In the genomic region with DNA sequence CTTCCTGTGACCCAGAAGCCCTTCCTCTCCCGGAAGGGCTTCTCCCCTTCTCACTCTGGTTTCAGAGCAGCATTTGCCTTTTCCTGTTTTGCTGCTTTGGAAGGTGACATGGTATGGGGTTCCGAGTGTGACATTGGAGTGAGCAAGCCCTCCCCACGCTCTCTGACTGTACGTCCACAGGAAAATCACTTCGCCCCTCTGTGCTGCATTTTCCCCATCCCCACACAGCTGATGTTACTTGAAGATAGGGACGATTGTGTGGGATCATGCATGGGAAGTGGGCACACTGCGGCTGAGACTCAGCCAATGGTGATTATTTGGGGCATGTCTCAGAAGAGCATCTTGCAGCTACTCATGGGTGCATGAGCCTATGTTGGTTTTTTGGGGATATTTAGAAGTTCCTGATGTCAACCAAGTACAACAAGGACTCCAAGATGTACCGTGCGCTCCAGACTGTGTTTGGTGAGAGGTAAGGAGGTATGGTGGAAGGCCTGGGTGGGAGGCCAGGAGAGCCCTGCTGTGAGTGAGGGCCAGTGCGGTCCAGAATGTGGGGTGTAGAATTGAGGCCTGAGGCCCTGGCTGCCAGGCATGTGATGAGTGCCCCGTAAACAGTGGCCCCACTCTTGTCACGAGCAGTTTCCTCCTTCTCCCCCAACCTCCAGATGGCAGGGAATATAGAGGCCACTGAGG, we compare ENCODE assay signal across 24 cellular contexts. TPM values are rescaled to one million over a fixed set of nuclear protein-coding genes. Genes with fewer than 3 reads are reported as not detected.
DNase-seq lines count a peak whose midpoint lies in the region; ATAC-seq and TF ChIP-seq lines count a peak whose summit lies in the region.
"Had no signal": no experiment of that assay in that cellular context is flagged by ENCODE, and none has a peak within 500 bp of the region (broad histone marks: within the 10 kb centered on the region; RNA-seq: fewer than 3 reads in every experiment).

No MANE protein-coding gene starts in this region.

- H3K36me3 Mint-ChIP-seq in activated CD8-positive, alpha-beta memory T cell treated with anti-CD3 and anti-CD28 coated beads, Interleukin-2, amount 10 ng/mL, durations not matched to agents 7 days and 5 days: peaks cover 5% of the 10 kb centered on the region
- no peaks in the 10 kb centered on the region for H3K36me3 Mint-ChIP-seq in effector memory CD8-positive, alpha-beta T cell (ENCODE audit: insufficient read depth)
- H3K36me3 Mint-ChIP-seq in neural crest cell (ENCODE audit: low read depth): peaks cover 20% of the 10 kb centered on the region

- TF ChIP-seq CTCF in neural crest cell (conservative IDR thresholded peaks at IDR 0.05): no peak

- no peak overlapping the region for H3K9ac ChIP-seq in BLaER1 treated with 17β-estradiol and CSF1 and Interleukin-3, amounts not matched to agents 10 nM and 100 nM
- H3K9ac ChIP-seq in Karpas-422 (ENCODE audit: low read length): no peak overlapping the region
- H3K9ac ChIP-seq: KMS-11, SK-N-SH had no signal

- no peak overlapping the region for H3K4me3 ChIP-seq in BLaER1 treated with 17β-estradiol and CSF1 and Interleukin-3, amounts not matched to agents 10 nM and 100 nM
- H3K4me3 ChIP-seq in Karpas-422 (ENCODE audit: low read length): no peak overlapping the region
- H3K4me3 ChIP-seq: Peyer's patch had no signal

- no peaks in the 10 kb centered on the region for H4K20me1 ChIP-seq in BLaER1 treated with 17β-estradiol and CSF1 and Interleukin-3, amounts not matched to agents 10 nM and 100 nM
- H4K20me1 ChIP-seq in Karpas-422 (ENCODE audit: insufficient read depth, low read depth, low read length): no peaks in the 10 kb centered on the region

- H3K79me2 ChIP-seq in Karpas-422 (ENCODE audit: low read length): no peaks in the 10 kb centered on the region

- H3K36me3 ChIP-seq in BLaER1 treated with 17β-estradiol and CSF1 and Interleukin-3, amounts not matched to agents 10 nM and 100 nM: peaks cover 0 to 17% (median 9%) of the 10 kb centered on the region in 11 experiments; a peak in 7 of 22 replicates
- no peaks in the 10 kb centered on the region for H3K36me3 ChIP-seq in Karpas-422 (ENCODE audit: insufficient read depth, low read length)
- H3K36me3 ChIP-seq: Peyer's patch had no signal

- no peak for ATAC-seq in activated CD8-positive, alpha-beta memory T cell treated with anti-CD3 and anti-CD28 coated beads, Interleukin-2, amount 10 ng/mL, durations not matched to agents 7 days and 5 days
- ATAC-seq in effector memory CD8-positive, alpha-beta T cell (replicated peaks): peak; percentile 29

- peaks cover 10% of the 10 kb centered on the region for H3K9me3 Mint-ChIP-seq in activated CD8-positive, alpha-beta memory T cell treated with anti-CD3 and anti-CD28 coated beads, Interleukin-2, amount 10 ng/mL, durations not matched to agents 7 days and 5 days (ENCODE audit: low read depth)
- H3K9me3 Mint-ChIP-seq in effector memory CD8-positive, alpha-beta T cell: peaks cover 9 to 18% of the 10 kb centered on the region in 2 donors
- H3K9me3 Mint-ChIP-seq in neural crest cell: peaks cover 10% of the 10 kb centered on the region

- CTCF ChIA-PET in activated CD8-positive, alpha-beta memory T cell treated with anti-CD3 and anti-CD28 coated beads, Interleukin-2, amount 10 ng/mL, durations not matched to agents 7 days and 5 days (lab: Charles Lee): interaction anchor here (1.1 kb wide), 1 partner anchor 31 kb away, joined by 3 read pairs; no protein-coding TSS in a partner anchor

- H3K27me3 ChIP-seq in BLaER1 treated with 17β-estradiol and CSF1 and Interleukin-3, amounts not matched to agents 10 nM and 100 nM: no peaks in the 10 kb centered on the region
- H3K27me3 ChIP-seq in Karpas-422 (ENCODE audit: low read length): 0 out of 2 replicates have a peak, but pooled peaks cover 3% of the 10 kb centered on the region
- H3K27me3 ChIP-seq: Peyer's patch had no signal

- H3K4me3 Mint-ChIP-seq in activated CD8-positive, alpha-beta memory T cell treated with anti-CD3 and anti-CD28 coated beads, Interleukin-2, amount 10 ng/mL, durations not matched to agents 7 days and 5 days: no peak overlapping the region
- peak overlapping the region in 1 of 2 donors; percentile 51 for H3K4me3 Mint-ChIP-seq in effector memory CD8-positive, alpha-beta T cell
- no peak overlapping the region for H3K4me3 Mint-ChIP-seq in neural crest cell
- H3K4me3 Mint-ChIP-seq: CD4-positive, alpha-beta T cell; IgD-negative memory B cell had no signal

- peaks cover 25 to 43% (median 29%) of the 10 kb centered on the region in 11 experiments for H3K9me3 ChIP-seq in BLaER1 treated with 17β-estradiol and CSF1 and Interleukin-3, amounts not matched to agents 10 nM and 100 nM (replicated peaks in 1 of 11)
- peaks cover 18% of the 10 kb centered on the region for H3K9me3 ChIP-seq in Karpas-422 (ENCODE audit: low read length)

- peaks cover 25% of the 10 kb centered on the region for H3K27me3 Mint-ChIP-seq in activated CD8-positive, alpha-beta memory T cell treated with anti-CD3 and anti-CD28 coated beads, Interleukin-2, amount 10 ng/mL, durations not matched to agents 7 days and 5 days
- H3K27me3 Mint-ChIP-seq in effector memory CD8-positive, alpha-beta T cell: peaks cover 11 to 19% of the 10 kb centered on the region in 2 donors
- H3K27me3 Mint-ChIP-seq in neural crest cell (ENCODE audit: low read depth): no peaks in the 10 kb centered on the region

- H3K4me1 ChIP-seq in BLaER1 treated with 17β-estradiol and CSF1 and Interleukin-3, amounts not matched to agents 10 nM and 100 nM: peaks cover 12 to 20% (median 15%) of the 10 kb centered on the region in 10 experiments
- H3K4me1 ChIP-seq in Karpas-422 (ENCODE audit: low read length): no peaks in the 10 kb centered on the region
- H3K4me1 ChIP-seq: Peyer's patch had no signal

- DNase-seq in activated CD8-positive, alpha-beta memory T cell treated with anti-CD3 and anti-CD28 coated beads for 24 hours: peak; percentile 42
- no peak for DNase-seq in activated CD8-positive, alpha-beta memory T cell treated with anti-CD3 and anti-CD28 coated beads, Interleukin-2, amount 10 ng/mL, durations not matched to agents 7 days and 5 days
- no peak for DNase-seq in effector memory CD8-positive, alpha-beta T cell
- DNase-seq in neural crest cell (ENCODE audit: low read depth, low spot score) (no peak), Karpas-422 (no peak), amniotic stem cell (lab: John Stamatoyannopoulos, UW) (no peak), 8988T (no peak)
- DNase-seq: CD4-positive, alpha-beta T cell; DMS53; H7; NCI-H1092 treated with DMSO at 0.1 percent for 48 hours; NCI-H1436; NCI-H187; NCI-H2081 treated with DMSO at 0.1 percent for 48 hours; NCI-H2171; NCI-H226; NCI-H510A; NCI-H69; SK-N-SH had no signal

- H3K27ac ChIP-seq in BLaER1 treated with 17β-estradiol and CSF1 and Interleukin-3, amounts not matched to agents 10 nM and 100 nM: peak overlapping the region in 7 of 11 experiments; percentile 1 to 41 (median 30); a peak in 6 of 22 replicates
- no peak overlapping the region for H3K27ac ChIP-seq in Karpas-422 (ENCODE audit: low read length)
- H3K27ac ChIP-seq: KMS-11, Peyer's patch had no signal

- peak overlapping the region; percentile 45 to 71 (median 62) for H3K4me2 ChIP-seq in BLaER1 treated with 17β-estradiol and CSF1 and Interleukin-3, amounts not matched to agents 10 nM and 100 nM
- H3K4me2 ChIP-seq in Karpas-422 (ENCODE audit: low read depth, low read length, poor library complexity, severe bottlenecking): no peak overlapping the region
- H3K4me2 ChIP-seq: KMS-11, SK-N-SH had no signal

- H3K9me2 ChIP-seq in Karpas-422 (replicated peaks; ENCODE audit: insufficient read depth, low read length): no peaks in the 10 kb centered on the region
- H3K9me2 ChIP-seq: SK-N-SH had no signal

- peaks cover 6% of the 10 kb centered on the region for H3K4me1 Mint-ChIP-seq in activated CD8-positive, alpha-beta memory T cell treated with anti-CD3 and anti-CD28 coated beads, Interleukin-2, amount 10 ng/mL, durations not matched to agents 7 days and 5 days
- peaks cover 6 to 12% of the 10 kb centered on the region in 2 donors for H3K4me1 Mint-ChIP-seq in effector memory CD8-positive, alpha-beta T cell (ENCODE audit: low read depth in 2 of 2)
- peaks cover 15% of the 10 kb centered on the region for H3K4me1 Mint-ChIP-seq in neural crest cell

- no peak overlapping the region for H2AFZ ChIP-seq in Karpas-422 (ENCODE audit: low read length)

- H3K27ac Mint-ChIP-seq in activated CD8-positive, alpha-beta memory T cell treated with anti-CD3 and anti-CD28 coated beads, Interleukin-2, amount 10 ng/mL, durations not matched to agents 7 days and 5 days: no peak overlapping the region
- H3K27ac Mint-ChIP-seq in effector memory CD8-positive, alpha-beta T cell: peak overlapping the region in 1 of 2 donors; percentile 41
- H3K27ac Mint-ChIP-seq in neural crest cell (ENCODE audit: unreplicated experiment): peak overlapping the region; percentile 57
- H3K27ac Mint-ChIP-seq: CD4-positive, alpha-beta T cell; IgD-negative memory B cell had no signal

RNA-seq across cellular contexts. Expression of a gene that starts 15.1 kb away (rescaled TPM):
- total RNA-seq in activated CD8-positive, alpha-beta memory T cell treated with anti-CD3 and anti-CD28 coated beads, Interleukin-2, amount 10 ng/mL, durations not matched to agents 7 days and 5 days: under 1 TPM in 1 of 2 experiments, not detected in 1; 0.15 TPM
- total RNA-seq in neural crest cell: 3.0 and 3.6 TPM in 2 replicates
- total RNA-seq in Karpas-422 (2014; rRNA removed; shearing (Covaris generic); ENCODE audit: low replicate concordance): 0.52 and 1.3 TPM in 2 replicates

RNA-seq across cellular contexts. Expression of a gene that starts 54.3 kb away (rescaled TPM):
- total RNA-seq in activated CD8-positive, alpha-beta memory T cell treated with anti-CD3 and anti-CD28 coated beads, Interleukin-2, amount 10 ng/mL, durations not matched to agents 7 days and 5 days: under 1 TPM in 1 of 2 experiments, not detected in 1; 0.09 TPM
- 2.3 and 2.5 TPM in 2 replicates for total RNA-seq in neural crest cell
- 0.07 TPM in 1 of 2 replicates, not detected in the other for total RNA-seq in Karpas-422 (2014; rRNA removed; shearing (Covaris generic); ENCODE audit: low replicate concordance)
- total RNA-seq: A172; CD4-positive, alpha-beta T cell had no signal
